Comparison of ENCODE assay signal across 8 cellular contexts in genomic region chr9:127741831-127742434, GRCh38. TPM values are rescaled to one million over a fixed set of nuclear protein-coding genes. Genes with fewer than 3 reads are reported as not detected.
DNase-seq lines count a peak whose midpoint lies in the region; ATAC-seq and TF ChIP-seq lines count a peak whose summit lies in the region.

No MANE protein-coding gene starts in this region.

- no peaks in the 10 kb centered on the region for H3K27me3 Mint-ChIP-seq in activated T-helper 17 cell treated with anti-CD3 and anti-CD28 coated beads, Interleukin-2, amount 50 U/mL, for 72 hours

- H3K27ac Mint-ChIP-seq in activated T-helper 17 cell treated with anti-CD3 and anti-CD28 coated beads, Interleukin-2, amount 50 U/mL, for 72 hours: no peak overlapping the region

- peak overlapping the region; percentile 68 for H3K27ac ChIP-seq in left ventricle myocardium inferior (replicated peaks)

- intact Hi-C loops in left ventricle myocardium inferior (cut with micrococcal nuclease): no loop called here

- peaks cover 39% of the 10 kb centered on the region for H3K4me1 ChIP-seq in left ventricle myocardium inferior

- no peaks in the 10 kb centered on the region for H3K4me1 Mint-ChIP-seq in activated T-helper 17 cell treated with anti-CD3 and anti-CD28 coated beads, Interleukin-2, amount 50 U/mL, for 72 hours

- H3K36me3 ChIP-seq in left ventricle myocardium inferior: peaks cover 74% of the 10 kb centered on the region

- DNase-seq in Caki2 (ENCODE audit: low read depth) (peak; percentile 62), left ventricle myocardium inferior (peak; percentile 81), occipital lobe (lab: John Stamatoyannopoulos, UW) (peak; percentile 61), NCI-H2107 treated with DMSO at 0.1 percent for 48 hours (lab: John Stamatoyannopoulos, UW; ENCODE audit: unreplicated experiment) (no peak), NCI-H2227 (lab: John Stamatoyannopoulos, UW; ENCODE audit: unreplicated experiment) (no peak)

- peak overlapping the region; percentile 64 for H3K4me3 ChIP-seq in left ventricle myocardium inferior

- in situ Hi-C loops in Caki2 (cut with HindIII; ENCODE audit: low pct_unique_long_range_greater_than_20kb, low sequenced_read_pairs): no loop called here

- ATAC-seq in activated T-helper 17 cell treated with anti-CD3 and anti-CD28 coated beads, Interleukin-2, amount 50 U/mL, for 72 hours (replicated peaks): peak; percentile 21
- no peak for ATAC-seq in activated CD4-positive, CD25-positive, alpha-beta regulatory T cell treated with anti-CD3 and anti-CD28 coated beads, Interleukin-2, amount 50 U/mL, for 24 hours
- ATAC-seq in GM18907 (IDR thresholded peaks at IDR 0.05; ENCODE audit: unreplicated experiment): no peak

- no peaks in the 10 kb centered on the region for H3K9me3 ChIP-seq in left ventricle myocardium inferior (replicated peaks)

- TF ChIP-seq CTCF in left ventricle myocardium inferior (IDR thresholded peaks at IDR 0.05; ENCODE audit: borderline replicate concordance): no peak

- no peak overlapping the region for H3K4me3 Mint-ChIP-seq in activated T-helper 17 cell treated with anti-CD3 and anti-CD28 coated beads, Interleukin-2, amount 50 U/mL, for 72 hours

- H3K9me3 Mint-ChIP-seq in activated T-helper 17 cell treated with anti-CD3 and anti-CD28 coated beads, Interleukin-2, amount 50 U/mL, for 72 hours: no peaks in the 10 kb centered on the region

- H3K36me3 Mint-ChIP-seq in activated T-helper 17 cell treated with anti-CD3 and anti-CD28 coated beads, Interleukin-2, amount 50 U/mL, for 72 hours (ENCODE audit: low read depth): peaks cover 80% of the 10 kb centered on the region

- H3K27me3 ChIP-seq in left ventricle myocardium inferior (ENCODE audit: low read depth): no peaks in the 10 kb centered on the region

RNA-seq across cellular contexts. Expression of gene TOR2A, which starts 6.8 kb away (rescaled TPM):
- total RNA-seq in Caki2 (2014; rRNA removed; shearing (Covaris generic); ENCODE audit: low replicate concordance): 2.3 and 2.6 TPM in 2 replicates
- 10 to 100 TPM in 1 of 2 donors, 1 to 10 TPM in 1; 8.5 to 15.7 TPM for total RNA-seq in activated T-helper 17 cell treated with anti-CD3 and anti-CD28 coated beads, Interleukin-2, amount 50 U/mL, for 72 hours
- total RNA-seq in left ventricle myocardium inferior (2.3 TPM), occipital lobe (7.0 TPM)

RNA-seq across cellular contexts. Expression of gene TTC16, which starts 26.1 kb away (rescaled TPM):
- total RNA-seq in Caki2 (2014; rRNA removed; shearing (Covaris generic); ENCODE audit: low replicate concordance): 0.67 TPM in 1 of 2 replicates, not detected in the other
- total RNA-seq in activated T-helper 17 cell treated with anti-CD3 and anti-CD28 coated beads, Interleukin-2, amount 50 U/mL, for 72 hours: 1 to 10 TPM; 1.8 to 2.0 TPM
- total RNA-seq in left ventricle myocardium inferior (0.25 TPM), occipital lobe (not detected)

RNA-seq across cellular contexts. Expression of gene PTRH1, which starts 26.5 kb away (rescaled TPM):
- total RNA-seq in Caki2 (2014; rRNA removed; shearing (Covaris generic); ENCODE audit: low replicate concordance): 15.6 and 58.3 TPM in 2 replicates
- 10 to 100 TPM in 1 of 2 donors, 1 to 10 TPM in 1; 6.5 to 13.5 TPM for total RNA-seq in activated T-helper 17 cell treated with anti-CD3 and anti-CD28 coated beads, Interleukin-2, amount 50 U/mL, for 72 hours
- total RNA-seq in left ventricle myocardium inferior (13.9 TPM), occipital lobe (5.0 TPM)

RNA-seq across cellular contexts. Expression of gene CFAP157, which starts 35.1 kb away (rescaled TPM):
- total RNA-seq in Caki2 (2014; rRNA removed; shearing (Covaris generic); ENCODE audit: low replicate concordance): not detected in 2 replicates
- under 1 TPM in 1 of 2 donors, not detected in 1; 0.13 TPM for total RNA-seq in activated T-helper 17 cell treated with anti-CD3 and anti-CD28 coated beads, Interleukin-2, amount 50 U/mL, for 72 hours
- total RNA-seq in left ventricle myocardium inferior (not detected), occipital lobe (0.16 TPM)

RNA-seq across cellular contexts. Expression of gene SH2D3C, which starts 36.5 kb away (rescaled TPM):
- total RNA-seq in Caki2 (2014; rRNA removed; shearing (Covaris generic); ENCODE audit: low replicate concordance): not detected in 2 replicates
- total RNA-seq in activated T-helper 17 cell treated with anti-CD3 and anti-CD28 coated beads, Interleukin-2, amount 50 U/mL, for 72 hours: 10 to 100 TPM; 27.6 to 46.8 TPM
- total RNA-seq in left ventricle myocardium inferior: 18.2 TPM
- 5.1 TPM for total RNA-seq in occipital lobe

Comparison
In these comparisons a context has a peak if more than half of its experiments do, and no peak if none do; other contexts are left out.
1. DNase-seq: peak in Caki2 (single experiment), left ventricle myocardium inferior (single experiment) and occipital lobe (single experiment); none in NCI-H2107 treated with DMSO at 0.1 percent for 48 hours (single experiment) and NCI-H2227 (single experiment).